3 cellular contexts compared by ENCODE assay signal in the genomic region with DNA sequence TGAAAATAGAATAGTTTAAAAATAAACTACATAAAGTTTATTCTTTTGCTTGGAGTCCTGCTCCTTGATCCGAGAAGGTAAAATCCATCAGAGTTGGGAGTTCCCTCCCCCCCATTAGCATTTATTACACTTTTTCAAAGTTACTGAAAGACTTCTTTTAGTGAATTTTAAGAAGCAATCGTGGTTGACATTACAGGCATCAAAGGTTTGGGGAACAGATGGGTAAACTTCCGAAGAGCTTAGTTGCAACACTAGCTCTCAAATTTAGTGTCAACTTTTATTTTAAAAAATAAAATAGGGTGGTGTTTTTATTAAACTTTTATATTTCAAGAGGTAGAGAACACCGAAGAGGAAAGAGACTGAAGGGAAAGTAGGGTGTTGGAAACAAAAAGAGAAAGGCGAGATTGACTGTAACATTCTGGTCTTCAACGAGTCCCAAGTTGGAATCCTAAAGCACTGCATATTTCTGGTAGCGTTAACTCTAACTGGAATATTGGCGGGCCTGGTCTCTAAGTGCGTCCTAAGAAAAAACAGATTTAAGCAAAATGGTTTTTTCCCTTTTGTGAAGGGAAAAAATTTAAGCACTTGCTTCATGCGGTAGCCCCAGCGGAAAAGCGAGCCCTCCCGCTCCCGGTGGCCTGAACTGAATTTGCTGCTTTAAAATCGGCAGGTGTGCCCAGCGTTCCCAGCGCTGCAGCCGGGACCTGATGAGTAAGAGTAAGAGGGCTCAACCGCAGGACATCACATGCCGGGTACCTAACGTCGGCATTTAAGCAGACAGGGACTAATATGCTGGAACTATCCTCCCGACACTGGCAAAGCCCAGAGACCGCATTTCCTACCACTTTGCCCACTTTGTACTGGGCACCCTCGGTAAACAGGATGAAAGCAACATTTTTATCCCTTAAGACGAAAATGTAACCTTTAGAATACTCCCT.
TF ChIP-seq lines count a peak whose summit lies in the region.

No MANE protein-coding gene starts in this region.

TF ChIP-seq in SK-N-SH, 30 proteins besides CTCF, POLR2A, EP300 and RAD21 (continued from another document):
- TF ChIP-seq NFIC (IDR thresholded peaks at IDR 0.05; ENCODE audit: borderline replicate concordance) (no peak), GATA2 (CRISPR knock-in tag; IDR thresholded peaks at IDR 0.05) (no peak), FOSL2 (IDR thresholded peaks at IDR 0.05; ENCODE audit: borderline replicate concordance, low read depth) (no peak), MAX (IDR thresholded peaks at IDR 0.05; ENCODE audit: low read depth) (no peak), GABPA (IDR thresholded peaks at IDR 0.05; ENCODE audit: low read depth) (no peak), YY1 (IDR thresholded peaks at IDR 0.05; ENCODE audit: low read depth) (no peak), TEAD4 (IDR thresholded peaks at IDR 0.05; ENCODE audit: borderline replicate concordance, insufficient read depth) (no peak), ELF1 (IDR thresholded peaks at IDR 0.05) (no peak)

TF ChIP-seq in SK-N-SH treated with all-trans-retinoic acid at 6 μM for 48 hours, 23 proteins besides CTCF, POLR2A, EP300 and RAD21 (continued from another document):
- TF ChIP-seq POU6F1 (CRISPR knock-in tag; IDR thresholded peaks at IDR 0.05; ENCODE audit: borderline replicate concordance, low read depth) (no peak), RARB (CRISPR knock-in tag; IDR thresholded peaks at IDR 0.05) (no peak)

TF ChIP-seq in liver, 16 proteins besides CTCF, POLR2A, EP300 and RAD21 (continued from another document):
- TF ChIP-seq, protein P1, sequence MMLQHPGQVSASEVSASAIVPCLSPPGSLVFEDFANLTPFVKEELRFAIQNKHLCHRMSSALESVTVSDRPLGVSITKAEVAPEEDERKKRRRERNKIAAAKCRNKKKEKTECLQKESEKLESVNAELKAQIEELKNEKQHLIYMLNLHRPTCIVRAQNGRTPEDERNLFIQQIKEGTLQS (IDR thresholded peaks at IDR 0.05): no peak
- no peak for TF ChIP-seq RXRA (IDR thresholded peaks at IDR 0.05)
- no peak for TF ChIP-seq NR2F2 (IDR thresholded peaks at IDR 0.05)
- TF ChIP-seq FOXA2 (IDR thresholded peaks at IDR 0.05): no peak
- no peak for TF ChIP-seq HNF4A (conservative IDR thresholded peaks at IDR 0.05)
- TF ChIP-seq JUND (IDR thresholded peaks at IDR 0.05): no peak
- no peak for TF ChIP-seq YY1 (IDR thresholded peaks at IDR 0.05)
